ENCODE assay signal across 2 cellular contexts in genomic region chr17:8685396-8685795, GRCh38.
TF ChIP-seq lines count a peak whose summit lies in the region.

No MANE protein-coding gene starts in this region.

TF ChIP-seq in GM12878, 131 proteins besides CTCF, POLR2A, EP300 and RAD21 (continued from another document):
- TF ChIP-seq USF2 (IDR thresholded peaks at IDR 0.05; ENCODE audit: borderline replicate concordance, low read depth, low read length), result no peak

TF ChIP-seq in SK-N-SH treated with all-trans-retinoic acid at 6 μM for 48 hours, 23 proteins besides CTCF, POLR2A, EP300 and RAD21 (continued from another document):
- TF ChIP-seq CREB5 (CRISPR knock-in tag; IDR thresholded peaks at IDR 0.05; ENCODE audit: low read depth), result no peak
- TF ChIP-seq PPARA (CRISPR knock-in tag; IDR thresholded peaks at IDR 0.05; ENCODE audit: borderline replicate concordance), result no peak
- TF ChIP-seq ZNF565 (CRISPR knock-in tag; conservative IDR thresholded peaks at IDR 0.05; ENCODE audit: low read depth), result no peak
- TF ChIP-seq ZC3H10 (CRISPR knock-in tag; IDR thresholded peaks at IDR 0.05), result no peak
- TF ChIP-seq TOX (CRISPR knock-in tag; IDR thresholded peaks at IDR 0.05; ENCODE audit: borderline replicate concordance), result no peak
- TF ChIP-seq POU6F1 (CRISPR knock-in tag; IDR thresholded peaks at IDR 0.05; ENCODE audit: borderline replicate concordance, low read depth), result no peak
- TF ChIP-seq SNAI2 (CRISPR knock-in tag; IDR thresholded peaks at IDR 0.05), result no peak
- no peak for TF ChIP-seq BACH2 (CRISPR knock-in tag; IDR thresholded peaks at IDR 0.05; ENCODE audit: borderline replicate concordance)
- TF ChIP-seq ARNTL (CRISPR knock-in tag; IDR thresholded peaks at IDR 0.05; ENCODE audit: borderline replicate concordance, low read depth), result no peak
- no peak for TF ChIP-seq OSR1 (CRISPR knock-in tag; IDR thresholded peaks at IDR 0.05)
- TF ChIP-seq ISL1 (CRISPR knock-in tag; IDR thresholded peaks at IDR 0.05), result no peak
